8 cellular contexts compared by ENCODE assay signal in genomic region chr1:27322569-27323116, GRCh38. TPM values are rescaled to one million over a fixed set of nuclear protein-coding genes. Genes with fewer than 3 reads are reported as not detected.
DNase-seq lines count a peak whose midpoint lies in the region; ATAC-seq and TF ChIP-seq lines count a peak whose summit lies in the region.

No MANE protein-coding gene starts in this region.

- H3K36me3 ChIP-seq in adipocyte (ENCODE audit: control insufficient read depth, insufficient read depth, low read length, severe bottlenecking) (peaks cover 30% of the 10 kb centered on the region), liver (ENCODE audit: control insufficient read depth in 4 of 4, insufficient read depth in 3 of 4, low read depth in 1 of 4, low read length in 3 of 4) (peaks cover 0 to 11% (median 5%) of the 10 kb centered on the region in 4 donors)

- no peak for TF ChIP-seq RAD21 in liver (IDR thresholded peaks at IDR 0.05)

- peaks cover 13% of the 10 kb centered on the region for H3K27me3 Mint-ChIP-seq in activated naive CD4-positive, alpha-beta T cell treated with anti-CD3 and anti-CD28 coated beads, Interleukin-2, amount 10 ng/mL, durations not matched to agents 7 days and 5 days
- H3K27me3 Mint-ChIP-seq in type B pancreatic cell, result no peaks in the 10 kb centered on the region

- no peaks in the 10 kb centered on the region for H3K27me3 ChIP-seq in adipocyte (replicated peaks; ENCODE audit: control insufficient read depth, insufficient read depth, low read length)
- H3K27me3 ChIP-seq in liver (ENCODE audit: control insufficient read depth in 4 of 4, insufficient read depth in 4 of 4, low read length in 3 of 4), result no peaks in the 10 kb centered on the region

- H3K36me3 Mint-ChIP-seq in activated naive CD4-positive, alpha-beta T cell treated with anti-CD3 and anti-CD28 coated beads, Interleukin-2, amount 10 ng/mL, durations not matched to agents 7 days and 5 days, result peaks cover 23% of the 10 kb centered on the region
- no peaks in the 10 kb centered on the region for H3K36me3 Mint-ChIP-seq in type B pancreatic cell

- peak overlapping the region; percentile 73 to 88 for H3K27ac ChIP-seq in liver (ENCODE audit: low read depth in 1 of 2, low read length in 2 of 2)

- H3K4me1 Mint-ChIP-seq in activated naive CD4-positive, alpha-beta T cell treated with anti-CD3 and anti-CD28 coated beads, Interleukin-2, amount 10 ng/mL, durations not matched to agents 7 days and 5 days, result peaks cover 42% of the 10 kb centered on the region
- H3K4me1 Mint-ChIP-seq in type B pancreatic cell (ENCODE audit: unreplicated experiment), result peaks cover 37% of the 10 kb centered on the region

- H3K27ac Mint-ChIP-seq in activated naive CD4-positive, alpha-beta T cell treated with anti-CD3 and anti-CD28 coated beads, Interleukin-2, amount 10 ng/mL, durations not matched to agents 7 days and 5 days, result peak overlapping the region; percentile 92
- peak overlapping the region; percentile 93 for H3K27ac Mint-ChIP-seq in type B pancreatic cell

- 1% methylated on average over 9 of the region's 9 CpGs for WGBS in liver

- H3K9ac ChIP-seq in adipocyte (ENCODE audit: low read length), result peak overlapping the region; percentile 100
- H3K9ac ChIP-seq in liver (ENCODE audit: low read depth in 1 of 2, low read length in 2 of 2), result peak overlapping the region; percentile 90 to 97

- no peak for ATAC-seq in GM18868 (IDR thresholded peaks at IDR 0.05; ENCODE audit: unreplicated experiment)

- DNase-seq in activated naive CD4-positive, alpha-beta T cell treated with anti-CD3 and anti-CD28 coated beads, Interleukin-2, amount 10 ng/mL, durations not matched to agents 7 days and 5 days, result no peak
- no peak for DNase-seq in activated naive CD4-positive, alpha-beta T cell treated with Interleukin-2 at 50 U/mL for 16 hours
- DNase-seq in adipocyte (ENCODE audit: low read depth), result peak; percentile 30
- no peak for DNase-seq in type B pancreatic cell (ENCODE audit: extremely low spot score, unreplicated experiment)
- no peak for DNase-seq in NCI-H526 treated with DMSO at 0.1 percent for 48 hours (lab: John Stamatoyannopoulos, UW)
- DNase-seq in stimulated activated CD4-positive, alpha-beta T cell treated with anti-CD3 and anti-CD28 coated beads, Interleukin-4, amount 100 ng/mL, for 1 hour, result no peak

- no peaks in the 10 kb centered on the region for H3K9me3 ChIP-seq in adipocyte (ENCODE audit: control insufficient read depth, low read length)
- H3K9me3 ChIP-seq in liver (ENCODE audit: control insufficient read depth in 4 of 4, low read length in 3 of 4), result no peaks in the 10 kb centered on the region

- no peaks in the 10 kb centered on the region for H3K9me3 Mint-ChIP-seq in activated naive CD4-positive, alpha-beta T cell treated with anti-CD3 and anti-CD28 coated beads, Interleukin-2, amount 10 ng/mL, durations not matched to agents 7 days and 5 days
- H3K9me3 Mint-ChIP-seq in type B pancreatic cell, result no peaks in the 10 kb centered on the region

- H3K4me3 ChIP-seq in adipocyte (ENCODE audit: low read length) (peak overlapping the region; percentile 100), liver (ENCODE audit: low read depth in 1 of 3, low read length in 3 of 3) (peak overlapping the region; percentile 74 to 99 (median 98))

- peaks cover 28% of the 10 kb centered on the region for H3K4me1 ChIP-seq in adipocyte (ENCODE audit: control insufficient read depth, insufficient read depth, low read length)
- H3K4me1 ChIP-seq in liver (ENCODE audit: control insufficient read depth in 4 of 4, insufficient read depth in 4 of 4, low read length in 3 of 4), result peaks cover 0 to 20% (median 13%) of the 10 kb centered on the region in 4 donors

- H3K4me3 Mint-ChIP-seq in activated naive CD4-positive, alpha-beta T cell treated with anti-CD3 and anti-CD28 coated beads, Interleukin-2, amount 10 ng/mL, durations not matched to agents 7 days and 5 days, result peak overlapping the region; percentile 96
- H3K4me3 Mint-ChIP-seq in type B pancreatic cell, result peak overlapping the region; percentile 96

- CTCF ChIA-PET in activated naive CD4-positive, alpha-beta T cell treated with anti-CD3 and anti-CD28 coated beads, Interleukin-2, amount 10 ng/mL, durations not matched to agents 7 days and 5 days (lab: Charles Lee), result interaction anchor here (0.7 to 2.5 kb wide), 7 partner anchors 11 to 73 kb away, joined by 3 to 32 read pairs (median 4); partner anchors contain the start of gene MAP3K6

- TF ChIP-seq CTCF in liver (IDR thresholded peaks at IDR 0.05; ENCODE audit: low read depth, low read length, missing input control) (no peak), type B pancreatic cell (conservative IDR thresholded peaks at IDR 0.05) (no peak)

TF ChIP-seq in liver, 16 proteins besides CTCF, POLR2A, EP300 and RAD21:
- TF ChIP-seq GABPA (IDR thresholded peaks at IDR 0.05 in 1 of 2, conservative IDR thresholded peaks at IDR 0.05 in 1 of 2) (no peak), JUND (IDR thresholded peaks at IDR 0.05) (no peak), HNF4A (conservative IDR thresholded peaks at IDR 0.05) (no peak), SP1 (IDR thresholded peaks at IDR 0.05) (no peak), EGR1 (IDR thresholded peaks at IDR 0.05; ENCODE audit: low read depth in 2 of 2) (no peak), FOXA1 (IDR thresholded peaks at IDR 0.05) (no peak)

RNA-seq across cellular contexts. Expression of gene TMEM222, which starts 0.7 kb away (rescaled TPM):
- total RNA-seq in liver (10 to 100 TPM; 14.7 to 14.9 TPM), type B pancreatic cell (ENCODE audit: low replicate concordance) (38.6 and 40.1 TPM in 2 replicates)
- polyA plus RNA-seq in liver, result 10 to 100 TPM; 28.6 to 32.9 TPM

RNA-seq across cellular contexts. Expression of gene SYTL1, which starts 19.2 kb away (rescaled TPM):
- total RNA-seq in liver (1 to 10 TPM; 1.9 to 3.9 TPM), type B pancreatic cell (ENCODE audit: low replicate concordance) (37.2 and 105 TPM in 2 replicates)
- polyA plus RNA-seq in liver, result under 1 TPM; 0.73 to 0.93 TPM

RNA-seq across cellular contexts. Expression of gene MAP3K6, which starts 44.1 kb away (rescaled TPM):
- total RNA-seq in liver, result 1 to 10 TPM; 1.3 to 8.3 TPM
- 1 to 10 TPM; 3.4 to 4.6 TPM for polyA plus RNA-seq in liver
- total RNA-seq in type B pancreatic cell (ENCODE audit: low replicate concordance), result 15.6 and 39.9 TPM in 2 replicates

RNA-seq across cellular contexts. Expression of gene FCN3, which starts 52.0 kb away (rescaled TPM):
- 100 to 1,000 TPM in 1 of 2 donors, 10 to 100 TPM in 1; 87.3 to 146 TPM for total RNA-seq in liver
- 100 to 1,000 TPM; 127 to 310 TPM for polyA plus RNA-seq in liver
- not detected in 2 replicates for total RNA-seq in type B pancreatic cell (ENCODE audit: low replicate concordance)
